ENCODE assay signal across 11 cellular contexts in the genomic region with DNA sequence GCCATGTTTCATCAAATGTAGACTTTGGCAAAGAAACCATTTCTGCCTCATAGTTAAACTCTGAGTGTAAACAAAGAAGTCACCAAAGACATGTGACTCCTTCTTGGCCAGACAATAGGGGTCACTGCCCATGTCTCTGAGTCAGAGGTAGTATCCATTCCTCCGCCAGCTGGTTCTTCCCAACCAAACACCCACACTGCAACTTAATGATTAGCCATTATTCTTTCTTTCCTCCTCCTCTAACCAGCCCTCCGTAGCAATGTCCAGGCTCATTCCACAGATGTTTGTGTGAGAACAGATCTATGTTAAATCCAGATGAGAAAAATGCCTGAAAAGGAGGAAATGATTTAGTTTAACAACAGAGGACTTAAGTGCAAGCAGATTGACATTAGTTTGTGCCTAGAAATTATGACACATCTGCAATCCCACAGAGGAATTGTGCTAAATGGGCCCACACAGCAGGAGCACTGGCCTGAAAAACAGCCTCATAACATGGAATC.
A peak's percentile ranks its signal among the peaks of the same experiment; 100 is the strongest.
DNase-seq lines count a peak whose midpoint lies in the region; ATAC-seq, FAIRE-seq and TF ChIP-seq lines count a peak whose summit lies in the region.
"Had no signal": no experiment of that assay in that cellular context is flagged by ENCODE, and none has a peak within 500 bp of the region (broad histone marks: within the 10 kb centered on the region; RNA-seq: fewer than 3 reads in every experiment).

No MANE protein-coding gene starts in this region.

- H3K27me3 ChIP-seq in left lung = no peaks in the 10 kb centered on the region
- H3K27me3 ChIP-seq in uterus = no peaks in the 10 kb centered on the region
- H3K27me3 ChIP-seq: cardiac muscle cell had no signal

- H3K9me3 ChIP-seq in left lung (no peaks in the 10 kb centered on the region), uterus (no peaks in the 10 kb centered on the region)

- peak; percentile 74 for FAIRE-seq in HTR-8/SVneo (lab: Jason Lieb, UNC)

- DNase-seq in HTR-8/SVneo (ENCODE audit: insufficient read length, low spot score) = peak; percentile 69
- DNase-seq in dedifferentiated amniotic fluid mesenchymal stem cell (ENCODE audit: extremely low spot score) = peak; percentile 91
- DNase-seq in left lung = peak in 1 of 2 donors; percentile 62
- peak; percentile 39 to 43 for DNase-seq in uterus
- no peak for DNase-seq in GM13977 (ENCODE audit: low spot score)
- no peak for DNase-seq in activated CD4-positive, CD25-positive, alpha-beta regulatory T cell (lab: John Stamatoyannopoulos, UW)
- no peak for DNase-seq in NCI-H2081 treated with DMSO at 0.1 percent for 48 hours (lab: John Stamatoyannopoulos, UW)
- DNase-seq: NCI-H187 treated with DMSO at 0.1 percent for 48 hours, WERI-Rb-1 had no signal

- H3K27ac ChIP-seq in left lung (no peak overlapping the region), uterus (peak overlapping the region; percentile 22 to 45)
- H3K27ac ChIP-seq: cardiac muscle cell, WERI-Rb-1 had no signal

- no peak for TF ChIP-seq POLR2A in uterus (IDR thresholded peaks at IDR 0.05)

- ATAC-seq in left lung (peak; percentile 76), GM19452 (IDR thresholded peaks at IDR 0.05; ENCODE audit: unreplicated experiment) (no peak)

- in situ Hi-C loops in GM13977 (cut with MboI; ENCODE audit: low pct_unique_long_range_greater_than_20kb, low sequenced_read_pairs, unreplicated experiment) = no loop called here

- TF ChIP-seq CTCF in left lung (IDR thresholded peaks at IDR 0.05) = no peak
- no peak for TF ChIP-seq CTCF in uterus (IDR thresholded peaks at IDR 0.05)
- TF ChIP-seq CTCF in GM13977 (IDR thresholded peaks at IDR 0.05; ENCODE audit: extremely low read depth, insufficient read depth, missing control alignments) = no peak

- no peak overlapping the region for H3K4me3 ChIP-seq in left lung
- H3K4me3 ChIP-seq in uterus = no peak overlapping the region
- H3K4me3 ChIP-seq: cardiac muscle cell had no signal

- H3K36me3 ChIP-seq in left lung (no peaks in the 10 kb centered on the region), uterus (no peaks in the 10 kb centered on the region)
- H3K36me3 ChIP-seq: cardiac muscle cell, WERI-Rb-1 had no signal

- H3K4me1 ChIP-seq in left lung = peaks cover 0 to 3% of the 10 kb centered on the region in 2 donors
- no peaks in the 10 kb centered on the region for H3K4me1 ChIP-seq in uterus

- intact Hi-C loops in left lung (cut with DNase I) (no loop called here), uterus (cut with DNase I; ENCODE audit: low total_unique reads) (no loop called here)

Comparison
In these comparisons a context has a peak if more than half of its experiments do, and no peak if none do; other contexts are left out.
1. DNase-seq: peak in HTR-8/SVneo (single experiment), dedifferentiated amniotic fluid mesenchymal stem cell (single experiment) and uterus (2 of 2); none in GM13977 (single experiment), activated CD4-positive, CD25-positive, alpha-beta regulatory T cell (0 of 4) and NCI-H2081 treated with DMSO at 0.1 percent for 48 hours (single experiment).
2. H3K27ac ChIP-seq: peak in uterus (2 of 2); none in left lung (0 of 2).